Comparison of ENCODE assay signal across 12 cellular contexts in the genomic region with DNA sequence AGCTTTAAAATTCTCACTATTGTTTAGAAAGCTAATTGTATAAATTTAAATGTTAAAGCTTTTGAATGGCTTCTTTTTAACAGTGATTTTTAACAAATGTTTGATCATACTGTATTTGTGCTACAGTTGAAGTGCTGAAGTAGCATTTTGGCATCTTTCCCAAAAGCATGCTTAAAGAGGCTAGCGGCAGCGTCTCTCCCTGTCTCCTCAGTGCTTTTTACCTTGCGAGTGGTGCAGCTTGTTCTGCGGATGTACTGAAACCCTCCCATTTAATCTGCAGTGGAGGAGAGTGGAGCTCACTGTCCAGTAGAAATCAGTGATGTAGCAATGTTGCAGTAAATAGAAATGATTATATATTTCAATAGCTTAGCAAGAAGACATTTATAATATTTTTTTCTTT. TPM values are rescaled to one million over a fixed set of nuclear protein-coding genes. Genes with fewer than 3 reads are reported as not detected.
DNase-seq lines count a peak whose midpoint lies in the region; ATAC-seq and TF ChIP-seq lines count a peak whose summit lies in the region.
"Had no signal": no experiment of that assay in that cellular context is flagged by ENCODE, and none has a peak within 500 bp of the region (broad histone marks: within the 10 kb centered on the region; RNA-seq: fewer than 3 reads in every experiment).

No MANE protein-coding gene starts in this region.

- H3K4me1 ChIP-seq in A673 (ENCODE audit: insufficient read depth, low read length, poor library complexity, severe bottlenecking), result peaks cover 7% of the 10 kb centered on the region
- H3K4me1 ChIP-seq in PC-9 (replicated peaks; ENCODE audit: insufficient read depth), result no peaks in the 10 kb centered on the region
- H3K4me1 ChIP-seq in tibial nerve, result no peaks in the 10 kb centered on the region

- DNase-seq in A673 (ENCODE audit: low spot score) (peak; percentile 42), NCI-H1105 treated with DMSO at 0.1 percent for 48 hours (lab: John Stamatoyannopoulos, UW) (peak; percentile 94), NCI-H69 (lab: John Stamatoyannopoulos, UW) (peak; percentile 49), epithelial cell of esophagus (ENCODE audit: low read depth) (peak; percentile 14), PC-9 (no peak), tibial nerve (ENCODE audit: low spot score in 2 of 2) (no peak), DMS53 (lab: John Stamatoyannopoulos, UW) (no peak)
- DNase-seq: activated B cell treated with CpG ODN at 0.5 μM for 24 hours; effector memory CD4-positive, alpha-beta T cell; GOT3 had no signal

- 46 to 49% methylated on average over 4 of the region's 4 CpGs for WGBS in tibial nerve, 2 donors

- no peaks in the 10 kb centered on the region for H3F3A ChIP-seq in PC-9 (ENCODE audit: insufficient read depth, low read depth)

- no peak for ATAC-seq in HG03039 (IDR thresholded peaks at IDR 0.05; ENCODE audit: unreplicated experiment)

- no peak overlapping the region for H3K27ac ChIP-seq in A673 (ENCODE audit: low read depth, low read length, poor library complexity, severe bottlenecking)
- H3K27ac ChIP-seq in PC-9, result no peak overlapping the region
- no peak overlapping the region for H3K27ac ChIP-seq in tibial nerve

- no peak for TF ChIP-seq EP300 in tibial nerve (IDR thresholded peaks at IDR 0.05)

- H3K79me2 ChIP-seq in PC-9 (ENCODE audit: low read depth), result no peaks in the 10 kb centered on the region

- no peak overlapping the region for H2AFZ ChIP-seq in PC-9

- CTCF ChIA-PET in A673 (lab: Charles Lee) (no interaction called here), PC-9 (lab: Charles Lee) (no interaction called here)

- H3K4me3 ChIP-seq in A673 (ENCODE audit: low read depth, low read length, poor library complexity, severe bottlenecking) (no peak overlapping the region), epithelial cell of esophagus (ENCODE audit: low read length) (no peak overlapping the region), PC-9 (no peak overlapping the region), tibial nerve (no peak overlapping the region)
- H3K4me3 ChIP-seq: lung had no signal

- no peaks in the 10 kb centered on the region for H3K9me2 ChIP-seq in PC-9 (ENCODE audit: insufficient read depth)

- BruUV-seq in A673 (replicated peaks; lab: Mats Ljungman, UMichigan) (no TSS peak), PC-9 (replicated peaks; lab: Mats Ljungman, UMichigan) (no TSS peak)

- H3K27me3 ChIP-seq in A673 (replicated peaks; ENCODE audit: insufficient read depth, low read depth, low read length, poor library complexity), result no peaks in the 10 kb centered on the region
- no peaks in the 10 kb centered on the region for H3K27me3 ChIP-seq in PC-9 (ENCODE audit: insufficient read depth, low read depth)
- H3K27me3 ChIP-seq in tibial nerve, result no peaks in the 10 kb centered on the region

- H3K9me3 ChIP-seq in A673 (ENCODE audit: low read depth, low read length, poor library complexity, severe bottlenecking), result no peaks in the 10 kb centered on the region
- H3K9me3 ChIP-seq in PC-9 (ENCODE audit: insufficient read depth, low read depth), result no peaks in the 10 kb centered on the region
- H3K9me3 ChIP-seq in tibial nerve, result no peaks in the 10 kb centered on the region

- TF ChIP-seq CTCF in A673 (conservative IDR thresholded peaks at IDR 0.05; ENCODE audit: low read depth, low read length) (no peak), epithelial cell of esophagus (IDR thresholded peaks at IDR 0.05; ENCODE audit: insufficient read depth, low read depth, low read length, missing control alignments) (no peak), PC-9 (conservative IDR thresholded peaks at IDR 0.05) (no peak), tibial nerve (IDR thresholded peaks at IDR 0.05) (no peak)

- H4K20me1 ChIP-seq in PC-9 (ENCODE audit: insufficient read depth), result no peaks in the 10 kb centered on the region

- no peaks in the 10 kb centered on the region for H3K36me3 ChIP-seq in A673 (ENCODE audit: insufficient read depth, low read length, poor library complexity, severe bottlenecking)
- H3K36me3 ChIP-seq in PC-9 (ENCODE audit: low read depth), result no peaks in the 10 kb centered on the region
- no peaks in the 10 kb centered on the region for H3K36me3 ChIP-seq in tibial nerve

- intact Hi-C loops in A673 (cut with micrococcal nuclease; ENCODE audit: unreplicated experiment), result no loop called here
- intact Hi-C loops in PC-9 (cut with micrococcal nuclease; ENCODE audit: unreplicated experiment), result no loop called here

- no peak for TF ChIP-seq POLR2A in tibial nerve (IDR thresholded peaks at IDR 0.05)

- POLR2A ChIA-PET in A673 (lab: Charles Lee; ENCODE audit: low non-redundant PET) (no interaction called here), PC-9 (lab: Charles Lee; ENCODE audit: unreplicated experiment) (interaction anchor here (0.5 to 0.7 kb wide), 3 partner anchors 180 to 1062 kb away, joined by 3 to 6 read pairs (median 5); no protein-coding TSS in a partner anchor)

- no peak overlapping the region for H3K4me2 ChIP-seq in PC-9

RNA-seq across cellular contexts. Expression of a gene that starts 43.7 kb away (rescaled TPM):
- total RNA-seq in A673 (2021), result 9.2 and 10.9 TPM in 2 replicates
- 6.2 and 6.3 TPM in 2 replicates for total RNA-seq in PC-9 (2021)
- 10 to 100 TPM in 2 of 4 donors, 1 to 10 TPM in 2; 8.8 to 11.1 (median 9.5) TPM for total RNA-seq in tibial nerve

RNA-seq across cellular contexts. Expression of a gene that starts 44.1 kb away (rescaled TPM):
- total RNA-seq in A673 (2021) (6.2 and 6.6 TPM in 2 replicates), PC-9 (2021) (4.2 and 5.5 TPM in 2 replicates), tibial nerve (1 to 10 TPM; 1.2 to 9.8 (median 3.0) TPM)

Comparison
In these comparisons a context has a peak if more than half of its experiments do, and no peak if none do; other contexts are left out.
1. DNase-seq: peak in A673 (single experiment), NCI-H1105 treated with DMSO at 0.1 percent for 48 hours (single experiment), NCI-H69 (single experiment) and epithelial cell of esophagus (single experiment); none in PC-9 (0 of 2), tibial nerve (0 of 2) and DMS53 (single experiment).